17 cellular contexts compared by ENCODE assay signal in genomic region chr13:19967619-19968018, GRCh38. TPM values are rescaled to one million over a fixed set of nuclear protein-coding genes. Genes with fewer than 3 reads are reported as not detected.
DNase-seq lines count a peak whose midpoint lies in the region; ATAC-seq and TF ChIP-seq lines count a peak whose summit lies in the region.
"Had no signal": no experiment of that assay in that cellular context is flagged by ENCODE, and none has a peak within 500 bp of the region (broad histone marks: within the 10 kb centered on the region; RNA-seq: fewer than 3 reads in every experiment).

No MANE protein-coding gene starts in this region.

- no peak overlapping the region for H3K27ac Mint-ChIP-seq in activated T-helper 2 cell treated with anti-CD3 and anti-CD28 coated beads, Interferon-gamma antibody, Interleukin-2, Interleukin-4, amounts not matched to agents 10 μg/mL and 5 μg/mL and 100 μg/mL, durations not matched to agents 14 hours and 24 hours and 36 hours

- no peak for TF ChIP-seq POLR2A in gastrocnemius medialis (IDR thresholded peaks at IDR 0.05)

- TF ChIP-seq CTCF in gastrocnemius medialis (IDR thresholded peaks at IDR 0.05 in 4 of 5, conservative IDR thresholded peaks at IDR 0.05 in 1 of 5) (no peak), foreskin keratinocyte (conservative IDR thresholded peaks at IDR 0.05) (no peak)

- H3K27ac ChIP-seq in gastrocnemius medialis (no peak overlapping the region), foreskin keratinocyte (no peak overlapping the region)
- H3K27ac ChIP-seq: gastroesophageal sphincter had no signal

- no peaks in the 10 kb centered on the region for H3K9me3 ChIP-seq in gastrocnemius medialis
- H3K9me3 ChIP-seq: gastroesophageal sphincter had no signal

- intact Hi-C loops in gastrocnemius medialis (cut with DNase I; ENCODE audit: low total_unique reads) = loop anchor here (10.0 kb wide), 1 partner anchor 597 kb away; the partner anchor contains the start of gene IFT88
- intact Hi-C loops in activated T-helper 2 cell treated with anti-CD3 and anti-CD28 coated beads, Interferon-gamma antibody, Interleukin-2, Interleukin-4, amounts not matched to agents 10 μg/mL and 5 μg/mL and 100 μg/mL, durations not matched to agents 14 hours and 24 hours and 36 hours (cut with micrococcal nuclease) = no loop called here

- no peak overlapping the region for H3K4me3 Mint-ChIP-seq in activated T-helper 2 cell treated with anti-CD3 and anti-CD28 coated beads, Interferon-gamma antibody, Interleukin-2, Interleukin-4, amounts not matched to agents 10 μg/mL and 5 μg/mL and 100 μg/mL, durations not matched to agents 14 hours and 24 hours and 36 hours (ENCODE audit: low read depth)

- in situ Hi-C loops in gastrocnemius medialis (cut with MboI; ENCODE audit: low sequenced_read_pairs in 4 of 4) = loop anchor here in 3 of 4 donors (10.0 to 25.0 kb wide), 3 partner anchors 103 to 330 kb away; partner anchors contain the start of genes ZMYM5 (in 2 of the 3) and MPHOSPH8 (in 1 of the 3)

- ATAC-seq in GM18517 (IDR thresholded peaks at IDR 0.05; ENCODE audit: unreplicated experiment) = peak; percentile 68
- ATAC-seq in HG02870 (IDR thresholded peaks at IDR 0.05; ENCODE audit: unreplicated experiment) = peak; percentile 76
- peak; percentile 33 for ATAC-seq in left lobe of liver
- ATAC-seq in gastrocnemius medialis = no peak
- no peak for ATAC-seq in foreskin keratinocyte
- ATAC-seq: gastroesophageal sphincter had no signal

- peaks cover 16% of the 10 kb centered on the region for H3K4me1 Mint-ChIP-seq in activated T-helper 2 cell treated with anti-CD3 and anti-CD28 coated beads, Interferon-gamma antibody, Interleukin-2, Interleukin-4, amounts not matched to agents 10 μg/mL and 5 μg/mL and 100 μg/mL, durations not matched to agents 14 hours and 24 hours and 36 hours (ENCODE audit: low read depth)

- no peaks in the 10 kb centered on the region for H3K9me3 Mint-ChIP-seq in activated T-helper 2 cell treated with anti-CD3 and anti-CD28 coated beads, Interferon-gamma antibody, Interleukin-2, Interleukin-4, amounts not matched to agents 10 μg/mL and 5 μg/mL and 100 μg/mL, durations not matched to agents 14 hours and 24 hours and 36 hours

- no peaks in the 10 kb centered on the region for H3K27me3 ChIP-seq in gastrocnemius medialis
- no peaks in the 10 kb centered on the region for H3K27me3 ChIP-seq in foreskin keratinocyte
- H3K27me3 ChIP-seq: gastroesophageal sphincter had no signal

- H3K27me3 Mint-ChIP-seq in activated T-helper 2 cell treated with anti-CD3 and anti-CD28 coated beads, Interferon-gamma antibody, Interleukin-2, Interleukin-4, amounts not matched to agents 10 μg/mL and 5 μg/mL and 100 μg/mL, durations not matched to agents 14 hours and 24 hours and 36 hours (ENCODE audit: low read depth) = no peaks in the 10 kb centered on the region

- H3K4me3 ChIP-seq in gastrocnemius medialis = no peak overlapping the region
- H3K4me3 ChIP-seq: gastroesophageal sphincter, smooth muscle cell had no signal

- DNase-seq in OCI-M1 (lab: John Stamatoyannopoulos, UW) (peak; percentile 54), left lobe of liver (ENCODE audit: low spot score) (no peak), UCSD-AML1 (lab: John Stamatoyannopoulos, UW; ENCODE audit: unreplicated experiment) (no peak), gastrocnemius medialis (no peak), foreskin keratinocyte (no peak)
- DNase-seq in activated T-helper 2 cell treated with anti-CD3 and anti-CD28 coated beads, Interferon-gamma antibody, Interleukin-2, Interleukin-4, amounts not matched to agents 10 μg/mL and 5 μg/mL and 100 μg/mL, durations not matched to agents 14 hours and 24 hours and 36 hours (ENCODE audit: low spot score) = no peak
- DNase-seq: activated CD4-positive, CD25-positive, alpha-beta regulatory T cell treated with anti-CD3 and anti-CD28 coated beads, Interleukin-2, amount 50 U/mL, for 72 hours; activated CD8-positive, alpha-beta memory T cell treated with anti-CD3 and anti-CD28 coated beads, Interleukin-2, amount 50 U/mL, for 48 hours; activated naive CD4-positive, alpha-beta T cell; aorta; GOT3; T-helper 1 cell; trophoblast cell had no signal

- H3K36me3 Mint-ChIP-seq in activated T-helper 2 cell treated with anti-CD3 and anti-CD28 coated beads, Interferon-gamma antibody, Interleukin-2, Interleukin-4, amounts not matched to agents 10 μg/mL and 5 μg/mL and 100 μg/mL, durations not matched to agents 14 hours and 24 hours and 36 hours (ENCODE audit: low read depth) = peaks cover 35% of the 10 kb centered on the region

- peaks cover 0 to 9% of the 10 kb centered on the region in 2 donors for H3K36me3 ChIP-seq in gastrocnemius medialis

- H3K4me1 ChIP-seq in gastrocnemius medialis (peaks cover 5 to 19% of the 10 kb centered on the region in 2 donors), foreskin keratinocyte (no peaks in the 10 kb centered on the region)

RNA-seq across cellular contexts. Expression of gene ZMYM2, which starts 9.1 kb away (rescaled TPM):
- total RNA-seq in left lobe of liver = 26.1 TPM
- total RNA-seq in gastrocnemius medialis = 10 to 100 TPM; 35.3 to 58.4 (median 47.1) TPM
- 73.2 and 74.6 TPM in 2 replicates for total RNA-seq in activated T-helper 2 cell treated with anti-CD3 and anti-CD28 coated beads, Interferon-gamma antibody, Interleukin-2, Interleukin-4, amounts not matched to agents 10 μg/mL and 5 μg/mL and 100 μg/mL, durations not matched to agents 14 hours and 24 hours and 36 hours
- 43.6 and 45.8 TPM in 2 replicates for total RNA-seq in foreskin keratinocyte
- polyA plus RNA-seq in foreskin keratinocyte = 14.0 TPM in 2 replicates

Comparison
In these comparisons a context has a peak if more than half of its experiments do, and no peak if none do; other contexts are left out.
1. ATAC-seq: peak in GM18517 (single experiment), HG02870 (single experiment) and left lobe of liver (single experiment); none in gastrocnemius medialis (0 of 2) and foreskin keratinocyte (single experiment).